1 cellular context compared by ENCODE assay signal in the genomic region with DNA sequence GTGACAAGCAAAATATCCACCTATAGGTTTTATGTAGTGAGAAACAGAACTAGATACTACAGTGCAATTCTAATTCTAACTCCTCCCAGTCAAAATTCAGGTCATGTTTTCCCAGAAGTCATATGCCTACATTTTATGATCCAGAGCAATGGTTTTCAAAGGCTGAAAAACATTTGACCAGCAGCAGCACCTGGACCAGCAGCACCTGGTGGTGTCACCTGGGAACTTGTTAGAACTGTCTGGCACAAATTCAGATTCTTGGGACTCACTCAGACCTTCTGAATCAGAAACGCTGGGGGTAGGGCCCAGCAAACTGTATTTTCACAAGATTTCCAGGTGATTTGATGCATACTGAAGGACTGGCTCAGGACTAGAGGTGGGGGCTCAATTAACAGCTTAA.
TF ChIP-seq lines count a peak whose summit lies in the region.

No MANE protein-coding gene starts in this region.

TF ChIP-seq in GM23338, 12 proteins besides CTCF, POLR2A, EP300 and RAD21 (continued from another document):
- TF ChIP-seq, protein P1, sequence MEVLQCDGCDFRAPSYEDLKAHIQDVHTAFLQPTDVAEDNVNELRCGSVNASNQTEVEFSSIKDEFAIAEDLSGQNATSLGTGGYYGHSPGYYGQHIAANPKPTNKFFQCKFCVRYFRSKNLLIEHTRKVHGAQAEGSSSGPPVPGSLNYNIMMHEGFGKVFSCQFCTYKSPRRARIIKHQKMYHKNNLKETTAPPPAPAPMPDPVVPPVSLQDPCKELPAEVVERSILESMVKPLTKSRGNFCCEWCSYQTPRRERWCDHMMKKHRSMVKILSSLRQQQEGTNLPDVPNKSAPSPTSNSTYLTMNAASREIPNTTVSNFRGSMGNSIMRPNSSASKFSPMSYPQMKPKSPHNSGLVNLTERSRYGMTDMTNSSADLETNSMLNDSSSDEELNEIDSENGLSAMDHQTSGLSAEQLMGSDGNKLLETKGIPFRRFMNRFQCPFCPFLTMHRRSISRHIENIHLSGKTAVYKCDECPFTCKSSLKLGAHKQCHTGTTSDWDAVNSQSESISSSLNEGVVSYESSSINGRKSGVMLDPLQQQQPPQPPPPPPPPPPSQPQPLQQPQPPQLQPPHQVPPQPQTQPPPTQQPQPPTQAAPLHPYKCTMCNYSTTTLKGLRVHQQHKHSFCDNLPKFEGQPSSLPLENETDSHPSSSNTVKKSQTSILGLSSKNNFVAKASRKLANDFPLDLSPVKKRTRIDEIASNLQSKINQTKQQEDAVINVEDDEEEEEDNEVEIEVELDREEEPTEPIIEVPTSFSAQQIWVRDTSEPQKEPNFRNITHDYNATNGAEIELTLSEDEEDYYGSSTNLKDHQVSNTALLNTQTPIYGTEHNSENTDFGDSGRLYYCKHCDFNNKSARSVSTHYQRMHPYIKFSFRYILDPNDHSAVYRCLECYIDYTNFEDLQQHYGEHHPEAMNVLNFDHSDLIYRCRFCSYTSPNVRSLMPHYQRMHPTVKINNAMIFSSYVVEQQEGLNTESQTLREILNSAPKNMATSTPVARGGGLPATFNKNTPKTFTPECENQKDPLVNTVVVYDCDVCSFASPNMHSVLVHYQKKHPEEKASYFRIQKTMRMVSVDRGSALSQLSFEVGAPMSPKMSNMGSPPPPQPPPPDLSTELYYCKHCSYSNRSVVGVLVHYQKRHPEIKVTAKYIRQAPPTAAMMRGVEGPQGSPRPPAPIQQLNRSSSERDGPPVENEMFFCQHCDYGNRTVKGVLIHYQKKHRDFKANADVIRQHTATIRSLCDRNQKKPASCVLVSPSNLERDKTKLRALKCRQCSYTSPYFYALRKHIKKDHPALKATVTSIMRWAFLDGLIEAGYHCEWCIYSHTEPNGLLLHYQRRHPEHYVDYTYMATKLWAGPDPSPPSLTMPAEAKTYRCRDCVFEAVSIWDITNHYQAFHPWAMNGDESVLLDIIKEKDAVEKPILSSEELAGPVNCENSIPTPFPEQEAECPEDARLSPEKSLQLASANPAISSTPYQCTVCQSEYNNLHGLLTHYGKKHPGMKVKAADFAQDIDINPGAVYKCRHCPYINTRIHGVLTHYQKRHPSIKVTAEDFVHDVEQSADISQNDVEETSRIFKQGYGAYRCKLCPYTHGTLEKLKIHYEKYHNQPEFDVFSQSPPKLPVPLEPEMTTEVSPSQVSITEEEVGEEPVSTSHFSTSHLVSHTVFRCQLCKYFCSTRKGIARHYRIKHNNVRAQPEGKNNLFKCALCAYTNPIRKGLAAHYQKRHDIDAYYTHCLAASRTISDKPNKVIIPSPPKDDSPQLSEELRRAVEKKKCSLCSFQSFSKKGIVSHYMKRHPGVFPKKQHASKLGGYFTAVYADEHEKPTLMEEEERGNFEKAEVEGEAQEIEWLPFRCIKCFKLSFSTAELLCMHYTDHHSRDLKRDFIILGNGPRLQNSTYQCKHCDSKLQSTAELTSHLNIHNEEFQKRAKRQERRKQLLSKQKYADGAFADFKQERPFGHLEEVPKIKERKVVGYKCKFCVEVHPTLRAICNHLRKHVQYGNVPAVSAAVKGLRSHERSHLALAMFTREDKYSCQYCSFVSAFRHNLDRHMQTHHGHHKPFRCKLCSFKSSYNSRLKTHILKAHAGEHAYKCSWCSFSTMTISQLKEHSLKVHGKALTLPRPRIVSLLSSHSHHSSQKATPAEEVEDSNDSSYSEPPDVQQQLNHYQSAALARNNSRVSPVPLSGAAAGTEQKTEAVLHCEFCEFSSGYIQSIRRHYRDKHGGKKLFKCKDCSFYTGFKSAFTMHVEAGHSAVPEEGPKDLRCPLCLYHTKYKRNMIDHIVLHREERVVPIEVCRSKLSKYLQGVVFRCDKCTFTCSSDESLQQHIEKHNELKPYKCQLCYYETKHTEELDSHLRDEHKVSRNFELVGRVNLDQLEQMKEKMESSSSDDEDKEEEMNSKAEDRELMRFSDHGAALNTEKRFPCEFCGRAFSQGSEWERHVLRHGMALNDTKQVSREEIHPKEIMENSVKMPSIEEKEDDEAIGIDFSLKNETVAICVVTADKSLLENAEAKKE (CRISPR knock-in tag; IDR thresholded peaks at IDR 0.05): no peak
- TF ChIP-seq ZNF114 (CRISPR knock-in tag; IDR thresholded peaks at IDR 0.05): no peak
- no peak for TF ChIP-seq POLR2AphosphoS5 (IDR thresholded peaks at IDR 0.05; ENCODE audit: low read depth)
- no peak for TF ChIP-seq ZNF331 (CRISPR knock-in tag; IDR thresholded peaks at IDR 0.05; ENCODE audit: low read depth)
TF ChIP-seq in GM23338: peak in this region for 0.
